9 cellular contexts compared by ENCODE assay signal in the genomic region with DNA sequence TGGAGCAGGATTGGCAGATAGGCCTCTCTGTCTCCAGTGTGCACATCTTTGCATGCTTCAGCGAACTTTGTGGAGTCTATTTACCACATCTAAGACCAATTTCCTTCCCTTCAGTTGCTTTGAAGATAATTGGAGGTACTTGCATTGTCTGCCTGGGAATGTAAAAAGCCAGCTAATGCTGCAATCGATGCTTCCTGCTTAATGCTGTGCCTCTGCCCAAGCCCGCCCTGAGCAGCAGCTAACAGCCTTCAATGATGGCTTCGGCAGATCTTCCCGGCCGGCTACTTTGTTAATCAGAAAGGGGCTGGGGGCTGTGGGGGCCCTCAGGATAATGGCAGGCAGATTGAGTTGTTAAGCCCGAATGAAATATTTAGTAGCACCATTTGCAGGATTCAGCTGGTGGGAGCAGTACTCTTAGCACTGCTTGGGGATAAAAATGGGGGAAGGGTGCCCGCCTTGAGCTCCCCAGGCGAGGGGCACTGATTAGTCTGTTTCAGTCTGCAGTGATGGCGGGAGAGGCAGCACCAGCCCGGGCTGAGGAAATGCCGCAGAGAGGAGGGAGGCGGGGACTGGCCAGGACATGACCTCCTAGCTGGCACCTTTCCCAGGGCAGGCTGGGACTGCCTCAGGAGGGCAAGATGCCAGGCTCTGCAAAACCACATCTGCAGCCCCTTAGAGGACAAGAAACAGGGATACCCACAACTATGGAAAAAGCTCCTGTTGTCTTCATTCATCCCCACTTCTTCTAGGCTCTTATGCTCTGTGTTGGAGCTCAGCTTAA.
DNase-seq lines count a peak whose midpoint lies in the region; ATAC-seq and TF ChIP-seq lines count a peak whose summit lies in the region.
"Had no signal": no experiment of that assay in that cellular context is flagged by ENCODE, and none has a peak within 500 bp of the region (broad histone marks: within the 10 kb centered on the region; RNA-seq: fewer than 3 reads in every experiment).

No MANE protein-coding gene starts in this region.

- H4K20me1 ChIP-seq in mammary epithelial cell (ENCODE audit: insufficient read depth, low read length), result no peaks in the 10 kb centered on the region

- H3K9me3 Mint-ChIP-seq in activated CD4-positive, alpha-beta memory T cell treated with anti-CD3 and anti-CD28 coated beads, Interleukin-2, amount 10 ng/mL, durations not matched to agents 7 days and 5 days, result no peaks in the 10 kb centered on the region
- H3K9me3 Mint-ChIP-seq: activated naive CD4-positive, alpha-beta T cell treated with anti-CD3 and anti-CD28 coated beads, Interleukin-2, amount 50 U/mL, for 24 hours had no signal

- H3K4me2 ChIP-seq in mammary epithelial cell (ENCODE audit: insufficient read depth, low read depth, low read length), result peak overlapping the region; percentile 16

- 5% methylated on average over 8 of the region's 13 CpGs for WGBS in mammary epithelial cell (ENCODE audit: low coverage, missing lambda C conversion rate)

- CTCF ChIA-PET in mammary epithelial cell (lab: Charles Lee; ENCODE audit: low non-redundant PET), result no interaction called here
- CTCF ChIA-PET in activated CD4-positive, alpha-beta memory T cell treated with anti-CD3 and anti-CD28 coated beads, Interleukin-2, amount 10 ng/mL, durations not matched to agents 7 days and 5 days (lab: Charles Lee), result no interaction called here
- CTCF ChIA-PET in A673 (lab: Charles Lee), result no interaction called here

- TF ChIP-seq CTCF in BE2C (IDR thresholded peaks at IDR 0.05; ENCODE audit: low read depth, low read length) (no peak), mammary epithelial cell (conservative IDR thresholded peaks at IDR 0.05 in 1 of 2, IDR thresholded peaks at IDR 0.05 in 1 of 2; ENCODE audit: extremely low read depth in 1 of 2, insufficient read depth in 1 of 2, low read depth in 1 of 2, low read length in 2 of 2) (no peak), lower lobe of right lung (IDR thresholded peaks at IDR 0.05) (no peak), A673 (conservative IDR thresholded peaks at IDR 0.05; ENCODE audit: low read depth, low read length) (no peak)

- H3K9me3 ChIP-seq in BE2C (no peaks in the 10 kb centered on the region), mammary epithelial cell (replicated peaks; ENCODE audit: insufficient read depth, low read length) (no peaks in the 10 kb centered on the region), lower lobe of right lung (no peaks in the 10 kb centered on the region), A673 (ENCODE audit: low read depth, low read length, poor library complexity, severe bottlenecking) (no peaks in the 10 kb centered on the region)

- BruUV-seq in mammary epithelial cell (replicated peaks; lab: Mats Ljungman, UMichigan), result no TSS peak
- BruUV-seq in A673 (replicated peaks; lab: Mats Ljungman, UMichigan), result no TSS peak

- peak; percentile 94 for ATAC-seq in lower lobe of right lung

- dilution Hi-C loops in mammary epithelial cell (cut with HindIII; ENCODE audit: low sequenced_read_pairs), result no loop called here

- no peak overlapping the region for H3K9ac ChIP-seq in mammary epithelial cell (ENCODE audit: insufficient read depth, low read length)

- intact Hi-C loops in mammary epithelial cell (cut with micrococcal nuclease) (no loop called here), lower lobe of right lung (cut with DNase I) (no loop called here), A673 (cut with micrococcal nuclease; ENCODE audit: unreplicated experiment) (no loop called here)

- POLR2A ChIA-PET in activated CD4-positive, alpha-beta memory T cell treated with anti-CD3 and anti-CD28 coated beads, Interleukin-2, amount 10 ng/mL, durations not matched to agents 7 days and 5 days (lab: Charles Lee), result no interaction called here
- POLR2A ChIA-PET in A673 (lab: Charles Lee; ENCODE audit: low non-redundant PET), result no interaction called here

- H3K79me2 ChIP-seq in mammary epithelial cell (ENCODE audit: insufficient read depth, low read length), result no peaks in the 10 kb centered on the region

- no peak overlapping the region for H3K27ac Mint-ChIP-seq in activated CD4-positive, alpha-beta memory T cell treated with anti-CD3 and anti-CD28 coated beads, Interleukin-2, amount 10 ng/mL, durations not matched to agents 7 days and 5 days
- H3K27ac Mint-ChIP-seq: activated naive CD4-positive, alpha-beta T cell treated with anti-CD3 and anti-CD28 coated beads, Interleukin-2, amount 50 U/mL, for 24 hours had no signal

- peak overlapping the region; percentile 8 for H3K4me3 ChIP-seq in BE2C (ENCODE audit: low read depth, low read length)
- no peak overlapping the region for H3K4me3 ChIP-seq in mammary epithelial cell (replicated peaks in 1 of 3; ENCODE audit: insufficient read depth in 1 of 3, low read depth in 2 of 3, low read length in 3 of 3)
- H3K4me3 ChIP-seq in lower lobe of right lung, result peak overlapping the region; percentile 35
- H3K4me3 ChIP-seq in A673 (ENCODE audit: low read depth, low read length, poor library complexity, severe bottlenecking), result no peak overlapping the region

- H3K36me3 Mint-ChIP-seq in activated CD4-positive, alpha-beta memory T cell treated with anti-CD3 and anti-CD28 coated beads, Interleukin-2, amount 10 ng/mL, durations not matched to agents 7 days and 5 days (ENCODE audit: low read depth), result no peaks in the 10 kb centered on the region
- H3K36me3 Mint-ChIP-seq: activated naive CD4-positive, alpha-beta T cell treated with anti-CD3 and anti-CD28 coated beads, Interleukin-2, amount 50 U/mL, for 24 hours had no signal

- H2AFZ ChIP-seq in mammary epithelial cell (ENCODE audit: low read depth, low read length), result peak overlapping the region; percentile 38

- in situ Hi-C loops in mammary epithelial cell (cut with MboI; ENCODE audit: low sequenced_read_pairs in 2 of 2), result no loop called here

- H3K27ac ChIP-seq in mammary epithelial cell (ENCODE audit: insufficient read depth, low read depth, low read length) (no peak overlapping the region), lower lobe of right lung (peak overlapping the region; percentile 33), A673 (ENCODE audit: low read depth, low read length, poor library complexity, severe bottlenecking) (no peak overlapping the region)

- H3K27me3 Mint-ChIP-seq in activated CD4-positive, alpha-beta memory T cell treated with anti-CD3 and anti-CD28 coated beads, Interleukin-2, amount 10 ng/mL, durations not matched to agents 7 days and 5 days, result peaks cover 7% of the 10 kb centered on the region

- peak; percentile 95 for DNase-seq in BE2C
- peak; percentile 88 to 92 for DNase-seq in NCI-H2081 (lab: John Stamatoyannopoulos, UW)
- peak; percentile 10 for DNase-seq in mammary epithelial cell
- DNase-seq in lower lobe of right lung, result peak; percentile 89
- no peak for DNase-seq in OCI-M1 (lab: John Stamatoyannopoulos, UW)
- DNase-seq in activated CD4-positive, alpha-beta T cell treated with anti-CD3 and anti-CD28 coated beads for 4 hours, result no peak
- no peak for DNase-seq in activated CD4-positive, alpha-beta memory T cell treated with anti-CD3 and anti-CD28 coated beads, Interleukin-2, amount 10 ng/mL, durations not matched to agents 7 days and 5 days
- no peak for DNase-seq in A673 (ENCODE audit: low spot score)

- H3K4me3 Mint-ChIP-seq in activated CD4-positive, alpha-beta memory T cell treated with anti-CD3 and anti-CD28 coated beads, Interleukin-2, amount 10 ng/mL, durations not matched to agents 7 days and 5 days, result no peak overlapping the region
- H3K4me3 Mint-ChIP-seq: activated naive CD4-positive, alpha-beta T cell treated with anti-CD3 and anti-CD28 coated beads, Interleukin-2, amount 50 U/mL, for 24 hours had no signal

- H3K27me3 ChIP-seq in BE2C (no peaks in the 10 kb centered on the region), mammary epithelial cell (ENCODE audit: insufficient read depth, low read length) (no peaks in the 10 kb centered on the region), lower lobe of right lung (ENCODE audit: low read depth) (no peaks in the 10 kb centered on the region), A673 (replicated peaks; ENCODE audit: insufficient read depth, low read depth, low read length, poor library complexity) (peaks cover 19% of the 10 kb centered on the region)

- H3K4me1 Mint-ChIP-seq in activated CD4-positive, alpha-beta memory T cell treated with anti-CD3 and anti-CD28 coated beads, Interleukin-2, amount 10 ng/mL, durations not matched to agents 7 days and 5 days, result no peaks in the 10 kb centered on the region
- H3K4me1 Mint-ChIP-seq: activated naive CD4-positive, alpha-beta T cell treated with anti-CD3 and anti-CD28 coated beads, Interleukin-2, amount 50 U/mL, for 24 hours had no signal

- H3K36me3 ChIP-seq in BE2C, result no peaks in the 10 kb centered on the region
- no peaks in the 10 kb centered on the region for H3K36me3 ChIP-seq in mammary epithelial cell (ENCODE audit: insufficient read depth, low read length)
- no peaks in the 10 kb centered on the region for H3K36me3 ChIP-seq in lower lobe of right lung
- H3K36me3 ChIP-seq in A673 (ENCODE audit: insufficient read depth, low read length, poor library complexity, severe bottlenecking), result no peaks in the 10 kb centered on the region

- H3K4me1 ChIP-seq in BE2C, result peaks cover 46% of the 10 kb centered on the region
- H3K4me1 ChIP-seq in mammary epithelial cell (ENCODE audit: insufficient read depth, low read length), result peaks cover 8% of the 10 kb centered on the region
- peaks cover 24% of the 10 kb centered on the region for H3K4me1 ChIP-seq in lower lobe of right lung
- H3K4me1 ChIP-seq in A673 (ENCODE audit: insufficient read depth, low read length, poor library complexity, severe bottlenecking), result no peaks in the 10 kb centered on the region

Comparison
In these comparisons a context has a peak if more than half of its experiments do, and no peak if none do; other contexts are left out.
1. DNase-seq: peak in BE2C (single experiment), NCI-H2081 (2 of 2), mammary epithelial cell (single experiment) and lower lobe of right lung (single experiment); none in OCI-M1 (single experiment), activated CD4-positive, alpha-beta T cell treated with anti-CD3 and anti-CD28 coated beads for 4 hours (0 of 2), activated CD4-positive, alpha-beta memory T cell treated with anti-CD3 and anti-CD28 coated beads, Interleukin-2, amount 10 ng/mL, durations not matched to agents 7 days and 5 days (single experiment) and A673 (single experiment).
2. H3K4me3 ChIP-seq: peak in BE2C (single experiment) and lower lobe of right lung (single experiment); none in mammary epithelial cell (0 of 3) and A673 (single experiment).